ENCODE assay signal across 21 cellular contexts in genomic region chr4:150336676-150337412, GRCh38.
DNase-seq lines count a peak whose midpoint lies in the region; ATAC-seq, FAIRE-seq and TF ChIP-seq lines count a peak whose summit lies in the region.
"Had no signal": no experiment of that assay in that cellular context is flagged by ENCODE, and none has a peak within 500 bp of the region (broad histone marks: within the 10 kb centered on the region; RNA-seq: fewer than 3 reads in every experiment).

No MANE protein-coding gene starts in this region.

- H3K4me1 Mint-ChIP-seq in mesothelial cell of epicardium = peaks cover 33% of the 10 kb centered on the region

- no peak for TF ChIP-seq EP300 in HepG2 (IDR thresholded peaks at IDR 0.05; ENCODE audit: low read depth in 2 of 2, low read length in 2 of 2)
- TF ChIP-seq EP300 in HepG2 (CRISPR knock-in tag; IDR thresholded peaks at IDR 0.05; ENCODE audit: borderline replicate concordance) = no peak

- peak in 3 of 4 donors; percentile 45 to 62 (median 52) for ATAC-seq in right lobe of liver
- no peak for ATAC-seq in HepG2
- ATAC-seq in HG02623 (IDR thresholded peaks at IDR 0.05; ENCODE audit: unreplicated experiment) = no peak

- TF ChIP-seq RAD21 in HepG2 (CRISPR knock-in tag; IDR thresholded peaks at IDR 0.05) = no peak

- H4K20me1 ChIP-seq in HepG2 (ENCODE audit: insufficient read depth, low read length) = no peaks in the 10 kb centered on the region
- H4K20me1 ChIP-seq: BLaER1 had no signal

- WGBS in right lobe of liver (ENCODE audit: insufficient coverage, low coverage, low lambda C conversion rate, missing lambda C conversion rate) = 50% methylated on average over 5 of the region's 5 CpGs
- 95% methylated on average over 5 of the region's 5 CpGs for WGBS in HepG2 (ENCODE audit: low lambda C conversion rate)

- H3K9me3 ChIP-seq in right lobe of liver (no peaks in the 10 kb centered on the region), HepG2 (ENCODE audit: low read length) (no peaks in the 10 kb centered on the region)
- H3K9me3 ChIP-seq: BLaER1 had no signal

- peaks cover 4% of the 10 kb centered on the region for H3K36me3 Mint-ChIP-seq in mesothelial cell of epicardium

- TF ChIP-seq CTCF in right lobe of liver (IDR thresholded peaks at IDR 0.05) (no peak), HepG2 (CRISPR knock-in tag; IDR thresholded peaks at IDR 0.05) (no peak), mesothelial cell of epicardium (IDR thresholded peaks at IDR 0.05; ENCODE audit: unreplicated experiment) (no peak)

- TF ChIP-seq POLR2A in right lobe of liver (IDR thresholded peaks at IDR 0.05) = no peak
- no peak for TF ChIP-seq POLR2A in HepG2 (IDR thresholded peaks at IDR 0.05; ENCODE audit: insufficient read depth in 1 of 2, low read depth in 2 of 2, low read length in 2 of 2)

- H3K27ac Mint-ChIP-seq in mesothelial cell of epicardium = peak overlapping the region; percentile 76
- H3K27ac Mint-ChIP-seq: CD4-positive, alpha-beta memory T cell had no signal

- H3K27me3 ChIP-seq in right lobe of liver (no peaks in the 10 kb centered on the region), HepG2 (ENCODE audit: control insufficient read depth in 1 of 2, insufficient read depth in 2 of 2, low read length in 2 of 2) (no peaks in the 10 kb centered on the region)
- H3K27me3 ChIP-seq: BLaER1 had no signal

- H3K4me3 Mint-ChIP-seq in mesothelial cell of epicardium = no peak overlapping the region
- H3K4me3 Mint-ChIP-seq: CD4-positive, alpha-beta memory T cell had no signal

- H3K36me3 ChIP-seq in right lobe of liver = no peaks in the 10 kb centered on the region
- no peaks in the 10 kb centered on the region for H3K36me3 ChIP-seq in HepG2 (replicated peaks in 1 of 2; ENCODE audit: control insufficient read depth in 1 of 2, insufficient read depth in 2 of 2, low read length in 2 of 2)

- H2AFZ ChIP-seq in HepG2 (ENCODE audit: low read length) = no peak overlapping the region

- no peak for FAIRE-seq in HepG2 (lab: Jason Lieb, UNC)
- FAIRE-seq in colon (lab: Jason Lieb, UNC) = peak; percentile 31
- FAIRE-seq: A204.1, GM12891, GM18507 had no signal

- H3K4me2 ChIP-seq in HepG2 (ENCODE audit: low read depth, low read length) = no peak overlapping the region
- H3K4me2 ChIP-seq: BLaER1, KMS-11 had no signal

- POLR2A ChIA-PET in HepG2 (lab: Yijun Ruan, JAX) = no interaction called here

- H3K27ac ChIP-seq in right lobe of liver = no peak overlapping the region
- H3K27ac ChIP-seq in HepG2 (ENCODE audit: extremely low read length, insufficient read depth, low read length) = no peak overlapping the region
- H3K27ac ChIP-seq: BLaER1, KMS-11 had no signal

- no peaks in the 10 kb centered on the region for H3K27me3 Mint-ChIP-seq in mesothelial cell of epicardium (ENCODE audit: low read depth)
- H3K27me3 Mint-ChIP-seq: CD4-positive, alpha-beta memory T cell had no signal

- H3K4me3 ChIP-seq in right lobe of liver (no peak overlapping the region), HepG2 (replicated peaks in 1 of 3; ENCODE audit: insufficient read depth in 1 of 3, low read depth in 2 of 3, low read length in 3 of 3) (no peak overlapping the region)
- H3K4me3 ChIP-seq: BLaER1 had no signal

- CTCF ChIA-PET in HepG2 (lab: Yijun Ruan, JAX; ENCODE audit: low intra/inter-chr PET ratio, low total read pairs) = no interaction called here

- no peaks in the 10 kb centered on the region for H3K79me2 ChIP-seq in HepG2 (ENCODE audit: insufficient read depth, low read length)

- in situ Hi-C loops in HepG2 (cut with HindIII; ENCODE audit: extremely low pct_ligation_motif_present, low pct_unique_long_range_greater_than_20kb) = no loop called here

- DNase-seq in right lobe of liver (no peak), HepG2 (ENCODE audit: low spot score) (no peak), mesothelial cell of epicardium (ENCODE audit: low spot score in 2 of 2, unreplicated experiment in 2 of 2) (no peak), A172 (ENCODE audit: low spot score) (no peak), kidney tubule cell (ENCODE audit: low spot score) (no peak), hepatic stellate cell (ENCODE audit: low spot score) (no peak)
- DNase-seq: Calu3; CD4-positive, alpha-beta memory T cell; DMS53; NCI-H1436; NCI-H1930; NCI-H345; NCI-H524 treated with DMSO at 0.1 percent for 48 hours; SHP77 had no signal

- intact Hi-C loops in right lobe of liver (cut with DNase I) = no loop called here
- intact Hi-C loops in HepG2 (cut with micrococcal nuclease; ENCODE audit: unreplicated experiment) = no loop called here

- BruUV-seq in HepG2 (replicated peaks; lab: Mats Ljungman, UMichigan) = no TSS peak

- H3K9ac ChIP-seq in HepG2 (ENCODE audit: insufficient read depth, low read depth, low read length) = no peak overlapping the region
- H3K9ac ChIP-seq: BLaER1, KMS-11 had no signal

- H3K9me3 Mint-ChIP-seq in mesothelial cell of epicardium = peaks cover 7% of the 10 kb centered on the region
- H3K9me3 Mint-ChIP-seq: CD4-positive, alpha-beta memory T cell had no signal

- H3K4me1 ChIP-seq in right lobe of liver (peaks cover 0 to 8% (median 0%) of the 10 kb centered on the region in 4 donors), HepG2 (ENCODE audit: insufficient read depth, low read length) (no peaks in the 10 kb centered on the region)
- H3K4me1 ChIP-seq: BLaER1 had no signal

TF ChIP-seq in HepG2, 621 proteins besides CTCF, POLR2A, EP300 and RAD21:
- TF ChIP-seq DZIP1 (CRISPR knock-in tag; IDR thresholded peaks at IDR 0.05) (no peak), DMTF1 (CRISPR knock-in tag; IDR thresholded peaks at IDR 0.05) (no peak), ZNF609 (CRISPR knock-in tag; IDR thresholded peaks at IDR 0.05; ENCODE audit: borderline replicate concordance) (no peak)

Comparison
In these comparisons a context has a peak if more than half of its experiments do, and no peak if none do; other contexts are left out.
1. ATAC-seq: peak in right lobe of liver (3 of 4); none in HepG2 (single experiment) and HG02623 (single experiment).